Comparison of ENCODE assay signal across 2 cellular contexts in genomic region chr9:90552317-90552716, GRCh38.
TF ChIP-seq lines count a peak whose summit lies in the region.

No MANE protein-coding gene starts in this region.

TF ChIP-seq in GM12878, 131 proteins besides CTCF, POLR2A, EP300 and RAD21:
- no peak for TF ChIP-seq ELK1 (IDR thresholded peaks at IDR 0.05; ENCODE audit: low read depth, low read length)
- no peak for TF ChIP-seq JUNB (IDR thresholded peaks at IDR 0.05)
- no peak for TF ChIP-seq SREBF1 (IDR thresholded peaks at IDR 0.05; ENCODE audit: low read length)
- no peak for TF ChIP-seq WRNIP1 (IDR thresholded peaks at IDR 0.05; ENCODE audit: borderline replicate concordance, low read depth, low read length)
- TF ChIP-seq NR2C1 (IDR thresholded peaks at IDR 0.05) = no peak
- no peak for TF ChIP-seq NR2C2 (IDR thresholded peaks at IDR 0.05; ENCODE audit: borderline replicate concordance, control insufficient read depth, insufficient read length, low read depth)
- TF ChIP-seq HSF1 (IDR thresholded peaks at IDR 0.05; ENCODE audit: low read depth, low read length) = no peak
- no peak for TF ChIP-seq MXI1 (IDR thresholded peaks at IDR 0.05; ENCODE audit: low read depth, low read length)
- TF ChIP-seq DPF2 (IDR thresholded peaks at IDR 0.05) = no peak
- no peak for TF ChIP-seq MEF2A (IDR thresholded peaks at IDR 0.05; ENCODE audit: insufficient read depth, low read depth, low read length)
- TF ChIP-seq PAX8 (IDR thresholded peaks at IDR 0.05) = no peak
- no peak for TF ChIP-seq IRF5 (IDR thresholded peaks at IDR 0.05; ENCODE audit: borderline replicate concordance)
- no peak for TF ChIP-seq ZNF687 (IDR thresholded peaks at IDR 0.05)
- TF ChIP-seq ESRRA (IDR thresholded peaks at IDR 0.05; ENCODE audit: low read length) = no peak
- TF ChIP-seq ATF2 (IDR thresholded peaks at IDR 0.05; ENCODE audit: low read length) = no peak

TF ChIP-seq in HepG2, 621 proteins besides CTCF, POLR2A, EP300 and RAD21 (continued from another document):
- no peak for TF ChIP-seq HMG20B (CRISPR knock-in tag; conservative IDR thresholded peaks at IDR 0.05)
- TF ChIP-seq GATAD2A (CRISPR knock-in tag; IDR thresholded peaks at IDR 0.05) = no peak
- TF ChIP-seq UBTF (CRISPR knock-in tag; IDR thresholded peaks at IDR 0.05) = no peak
- no peak for TF ChIP-seq ZSCAN20 (CRISPR knock-in tag; IDR thresholded peaks at IDR 0.05; ENCODE audit: borderline replicate concordance)
- TF ChIP-seq ZNF563 (CRISPR knock-in tag; IDR thresholded peaks at IDR 0.05) = no peak
- TF ChIP-seq ZUFSP (CRISPR knock-in tag; IDR thresholded peaks at IDR 0.05; ENCODE audit: borderline replicate concordance) = no peak
- no peak for TF ChIP-seq E2F2 (CRISPR knock-in tag; IDR thresholded peaks at IDR 0.05; ENCODE audit: borderline replicate concordance)
- TF ChIP-seq ATAD3A (CRISPR knock-in tag; IDR thresholded peaks at IDR 0.05) = no peak
- no peak for TF ChIP-seq ZNF296 (CRISPR knock-in tag; conservative IDR thresholded peaks at IDR 0.05)
- no peak for TF ChIP-seq SMYD3 (CRISPR knock-in tag; IDR thresholded peaks at IDR 0.05)
- no peak for TF ChIP-seq ZNF550 (CRISPR knock-in tag; IDR thresholded peaks at IDR 0.05; ENCODE audit: borderline replicate concordance)
- no peak for TF ChIP-seq KAT8 (CRISPR knock-in tag; IDR thresholded peaks at IDR 0.05)
- TF ChIP-seq GABPA (IDR thresholded peaks at IDR 0.05; ENCODE audit: low read depth, low read length) = no peak
- TF ChIP-seq GABPA (CRISPR knock-in tag; IDR thresholded peaks at IDR 0.05; ENCODE audit: low read depth) = no peak
